ENCODE assay signal across 10 cellular contexts in the genomic region with DNA sequence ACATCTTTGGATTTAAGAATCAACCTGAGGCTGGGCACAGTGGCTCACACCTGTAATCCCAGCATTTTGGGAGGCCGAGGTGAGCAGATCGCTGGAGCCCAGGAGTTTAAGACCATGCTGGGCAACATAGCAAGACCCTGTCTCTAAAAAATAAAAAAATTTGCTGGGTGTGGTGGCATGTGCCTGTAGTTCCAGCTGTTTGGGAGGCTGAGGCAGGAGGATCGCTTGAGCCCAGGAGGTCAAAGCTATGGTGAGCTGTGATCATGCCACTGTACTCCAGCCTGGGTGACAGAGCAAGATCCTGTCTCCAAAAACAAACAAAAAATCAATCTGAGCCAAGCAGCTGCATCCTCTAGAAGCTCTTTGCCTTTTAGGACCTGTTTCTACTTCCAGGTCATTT. TPM values are rescaled to one million over a fixed set of nuclear protein-coding genes. Genes with fewer than 3 reads are reported as not detected.
"Had no signal": no experiment of that assay in that cellular context is flagged by ENCODE, and none has a peak within 500 bp of the region (broad histone marks: within the 10 kb centered on the region; RNA-seq: fewer than 3 reads in every experiment).

No MANE protein-coding gene starts in this region.

RNA-seq across cellular contexts. Expression of gene PPY, which starts 2.8 kb away (rescaled TPM):
- total RNA-seq: activated CD4-positive, alpha-beta T cell treated with anti-CD3 and anti-CD28 coated beads, Interleukin-2, amount 10 ng/mL, durations not matched to agents 24 days and 14 days; activated naive CD8-positive, alpha-beta T cell treated with anti-CD3 and anti-CD28 coated beads, Interleukin-2, amount 10 ng/mL, durations not matched to agents 7 days and 5 days; activated T-cell treated with anti-CD3 and anti-CD28 coated beads, Interleukin-2, amount 50 U/mL, for 4 hours; activated T-helper 1 cell treated with anti-CD3 and anti-CD28 coated beads, Interleukin-12 subunit alpha, Interleukin-12 subunit beta, Interleukin-2, Interleukin-4 antibody, amounts not matched to agents 30 ng/mL and 10 ng/mL and 1 ng/mL, durations not matched to agents 14 hours and 24 hours and 36 hours; ascending aorta; cardiac muscle cell; RPMI7951; SJCRH30; T-helper 1 cell treated with Interleukin-12 subunit alpha and Interleukin-12 subunit beta and Interleukin-4 antibody, amounts not matched to agents 30 ng/mL and 1 ng/mL, for 36 hours had no signal
- polyA plus RNA-seq: cardiac muscle cell had no signal

RNA-seq across cellular contexts. Expression of gene PYY, which starts 14.3 kb away (rescaled TPM):
- total RNA-seq: activated CD4-positive, alpha-beta T cell treated with anti-CD3 and anti-CD28 coated beads, Interleukin-2, amount 10 ng/mL, durations not matched to agents 24 days and 14 days; activated naive CD8-positive, alpha-beta T cell treated with anti-CD3 and anti-CD28 coated beads, Interleukin-2, amount 10 ng/mL, durations not matched to agents 7 days and 5 days; activated T-cell treated with anti-CD3 and anti-CD28 coated beads, Interleukin-2, amount 50 U/mL, for 4 hours; ascending aorta; cardiac muscle cell; RPMI7951; SJCRH30; T-helper 1 cell treated with Interleukin-12 subunit alpha and Interleukin-12 subunit beta and Interleukin-4 antibody, amounts not matched to agents 30 ng/mL and 1 ng/mL, for 36 hours had no signal
- polyA plus RNA-seq: adipose tissue, cardiac muscle cell had no signal
